Comparison of ENCODE assay signal across 17 cellular contexts in genomic region chr5:36787365-36787764, GRCh38.
DNase-seq lines count a peak whose midpoint lies in the region; ATAC-seq, FAIRE-seq and TF ChIP-seq lines count a peak whose summit lies in the region.
"Had no signal": no experiment of that assay in that cellular context is flagged by ENCODE, and none has a peak within 500 bp of the region (broad histone marks: within the 10 kb centered on the region; RNA-seq: fewer than 3 reads in every experiment).

No MANE protein-coding gene starts in this region.

- H3K9ac ChIP-seq in BLaER1 (no peak overlapping the region), K562 (ENCODE audit: insufficient read depth in 1 of 2, low read depth in 2 of 2, low read length in 2 of 2) (no peak overlapping the region), liver (ENCODE audit: low read depth in 1 of 2, low read length in 2 of 2) (no peak overlapping the region)

- no peak for TF ChIP-seq CTCF in K562 (IDR thresholded peaks at IDR 0.05 in 2 of 3, conservative IDR thresholded peaks at IDR 0.05 in 1 of 3; ENCODE audit: insufficient read depth in 2 of 3, low read depth in 1 of 3, low read length in 3 of 3)
- TF ChIP-seq CTCF in liver (IDR thresholded peaks at IDR 0.05; ENCODE audit: low read depth, low read length, missing input control) = no peak

- TF ChIP-seq EP300 in K562 (IDR thresholded peaks at IDR 0.05; ENCODE audit: low read length) = no peak

- DNase-seq in HuH-7 (ENCODE audit: low spot score) (peak; percentile 36), K562 (ENCODE audit: extremely low read depth in 1 of 4, low spot score in 3 of 4) (no peak), HCEC 1CT (no peak), ureter (ENCODE audit: low spot score) (no peak)
- DNase-seq: ACHN; CD4-positive, alpha-beta memory T cell; DND-41; GDM1 had no signal

- TF ChIP-seq RAD21 in K562 (CRISPR knock-in tag; conservative IDR thresholded peaks at IDR 0.05 in 1 of 2, IDR thresholded peaks at IDR 0.05 in 1 of 2) = no peak
- no peak for TF ChIP-seq RAD21 in liver (IDR thresholded peaks at IDR 0.05)

- no peaks in the 10 kb centered on the region for H4K20me1 ChIP-seq in BLaER1
- no peaks in the 10 kb centered on the region for H4K20me1 ChIP-seq in K562 (replicated peaks; ENCODE audit: control insufficient read depth, insufficient read depth, low read length)

- intact Hi-C loops in K562 (cut with micrococcal nuclease) = no loop called here

- H3K4me3 ChIP-seq in BLaER1 (no peak overlapping the region), K562 (no peak overlapping the region), liver (ENCODE audit: low read depth in 1 of 3, low read length in 3 of 3) (no peak overlapping the region)

- CTCF ChIA-PET in K562 (lab: Yijun Ruan, JAX; ENCODE audit: low intra/inter-chr PET ratio) = no interaction called here

- H3K27me3 ChIP-seq in BLaER1 (no peaks in the 10 kb centered on the region), K562 (ENCODE audit: control insufficient read depth in 2 of 2, insufficient read depth in 2 of 2, low read length in 2 of 2) (peaks cover 0 to 2% of the 10 kb centered on the region in 2 experiments; a peak in 1 of 5 replicates), liver (ENCODE audit: control insufficient read depth in 4 of 4, insufficient read depth in 4 of 4, low read length in 3 of 4) (no peaks in the 10 kb centered on the region)

- H3K9me3 ChIP-seq in BLaER1 (peaks cover 14% of the 10 kb centered on the region; the same call in 1 of the 2 replicates), K562 (replicated peaks; ENCODE audit: control insufficient read depth, insufficient read depth, low read depth, low read length) (no peaks in the 10 kb centered on the region), liver (ENCODE audit: control insufficient read depth in 4 of 4, low read length in 3 of 4) (no peaks in the 10 kb centered on the region)

- H3K4me1 ChIP-seq in BLaER1 = peaks cover 22% of the 10 kb centered on the region
- H3K4me1 ChIP-seq in K562 (replicated peaks in 1 of 2; ENCODE audit: control insufficient read depth in 2 of 2, insufficient read depth in 2 of 2, low read length in 2 of 2) = no peaks in the 10 kb centered on the region
- H3K4me1 ChIP-seq in liver (ENCODE audit: control insufficient read depth in 4 of 4, insufficient read depth in 4 of 4, low read length in 3 of 4) = peaks cover 2 to 22% (median 12%) of the 10 kb centered on the region in 4 donors

- H3K27ac ChIP-seq in BLaER1 = no peak overlapping the region
- H3K27ac ChIP-seq in K562 (ENCODE audit: extremely low read depth, low read depth, low read length) = no peak overlapping the region
- H3K27ac ChIP-seq in liver (ENCODE audit: low read depth in 1 of 2, low read length in 2 of 2) = no peak overlapping the region
- H3K27ac ChIP-seq: C4-2B, HL-60 had no signal

- no peaks in the 10 kb centered on the region for H3K36me3 ChIP-seq in BLaER1
- no peaks in the 10 kb centered on the region for H3K36me3 ChIP-seq in K562 (ENCODE audit: control insufficient read depth, insufficient read depth, low read length)
- no peaks in the 10 kb centered on the region for H3K36me3 ChIP-seq in liver (ENCODE audit: control insufficient read depth in 4 of 4, insufficient read depth in 3 of 4, low read depth in 1 of 4, low read length in 3 of 4)

- H2AFZ ChIP-seq in K562 (ENCODE audit: low read depth, low read length) = no peak overlapping the region

- in situ Hi-C loops in K562 (cut with MboI) = no loop called here

- 0% methylated on average over 5 of the region's 5 CpGs for WGBS in K562 (ENCODE audit: insufficient coverage, low coverage, missing lambda C conversion rate)
- 41% methylated on average over 5 of the region's 5 CpGs for WGBS in liver

- POLR2A ChIA-PET in K562 (lab: Yijun Ruan, JAX) = interaction anchor here (1.0 to 1.1 kb wide), 2 partner anchors 8 to 9 kb away, joined by 3 to 5 read pairs; no protein-coding TSS in a partner anchor

- H3K9me1 ChIP-seq in K562 (ENCODE audit: control insufficient read depth, insufficient read depth, low read length) = no peaks in the 10 kb centered on the region

- peak overlapping the region; percentile 66; the same call in 1 of the 2 replicates for H3K4me2 ChIP-seq in BLaER1
- H3K4me2 ChIP-seq in K562 (ENCODE audit: insufficient read depth, low read length) = no peak overlapping the region

- no peak for FAIRE-seq in K562 (lab: Jason Lieb, UNC)
- FAIRE-seq: GM12892, GM19239 had no signal

- no TSS peak for BruUV-seq in K562 (replicated peaks; lab: Mats Ljungman, UMichigan)

- ATAC-seq in K562 = no peak
- ATAC-seq in GM18505 (IDR thresholded peaks at IDR 0.05; ENCODE audit: unreplicated experiment) = no peak
- no peak for ATAC-seq in HG03039 (IDR thresholded peaks at IDR 0.05; ENCODE audit: unreplicated experiment)
- ATAC-seq: HCT116 had no signal

- TF ChIP-seq POLR2A in K562 (conservative IDR thresholded peaks at IDR 0.05) = no peak
- no peak for TF ChIP-seq POLR2A in GM18505 (IDR thresholded peaks at IDR 0.05; ENCODE audit: borderline replicate concordance, extremely low read depth, insufficient read depth, insufficient read length)

- no peaks in the 10 kb centered on the region for H3K79me2 ChIP-seq in K562 (ENCODE audit: control insufficient read depth, insufficient read depth, low read length)

TF ChIP-seq in K562, 482 proteins besides CTCF, POLR2A, EP300 and RAD21 (continues in another document):
- no peak for TF ChIP-seq NR1H2 (CRISPR knock-in tag; IDR thresholded peaks at IDR 0.05)
- peak; percentile 34; the same call in 1 of the 2 replicates for TF ChIP-seq VEZF1 (CRISPR knock-in tag; IDR thresholded peaks at IDR 0.05)
- TF ChIP-seq ZBTB2 (IDR thresholded peaks at IDR 0.05) = no peak
- TF ChIP-seq CEBPG (CRISPR knock-in tag; IDR thresholded peaks at IDR 0.05) = no peak
- TF ChIP-seq CEBPG (tag; conservative IDR thresholded peaks at IDR 0.05 in 1 of 2, IDR thresholded peaks at IDR 0.05 in 1 of 2) = peak; percentile 76 to 80
- no peak for TF ChIP-seq RBM15 (IDR thresholded peaks at IDR 0.05; ENCODE audit: insufficient read depth, low read length)

TF ChIP-seq in liver, 16 proteins besides CTCF, POLR2A, EP300 and RAD21:
- TF ChIP-seq FOXA2 (IDR thresholded peaks at IDR 0.05) = no peak
- TF ChIP-seq HNF4A (conservative IDR thresholded peaks at IDR 0.05) = peak; percentile 38 to 51
- peak in 1 of 2 donors; percentile 25 for TF ChIP-seq RXRA (IDR thresholded peaks at IDR 0.05)
TF ChIP-seq in liver: peak in this region for 2.
